ENCODE assay signal across 2 cellular contexts in the genomic region with DNA sequence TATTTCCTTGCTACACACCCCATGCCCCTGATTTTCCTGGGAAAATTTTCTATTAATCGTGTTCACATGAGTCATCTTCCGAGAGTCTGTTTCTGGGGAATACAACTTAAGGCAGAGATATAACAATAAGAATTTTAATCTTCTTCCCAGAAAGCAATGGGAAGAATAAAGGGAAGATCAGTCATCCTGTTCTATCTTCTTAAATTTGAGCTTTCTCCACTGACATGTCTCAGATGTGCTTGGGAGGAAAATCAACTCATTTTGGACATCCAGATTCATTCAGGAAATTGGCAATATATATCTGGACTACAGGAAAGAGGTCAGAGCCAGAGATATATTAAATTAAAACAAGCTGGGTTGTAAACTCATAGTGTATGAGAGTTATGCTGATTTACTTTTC.
A peak's percentile ranks its signal among the peaks of the same experiment; 100 is the strongest.
TF ChIP-seq lines count a peak whose summit lies in the region.

No MANE protein-coding gene starts in this region.

TF ChIP-seq in SK-N-SH treated with all-trans-retinoic acid at 6 μM for 48 hours, 23 proteins besides CTCF, POLR2A, EP300 and RAD21 (continued from another document):
- TF ChIP-seq TSHZ2 (CRISPR knock-in tag; IDR thresholded peaks at IDR 0.05) (no peak), OSR1 (CRISPR knock-in tag; IDR thresholded peaks at IDR 0.05) (no peak), ZFP30 (CRISPR knock-in tag; IDR thresholded peaks at IDR 0.05) (no peak), ZNF70 (CRISPR knock-in tag; IDR thresholded peaks at IDR 0.05) (no peak), ZC3H10 (CRISPR knock-in tag; IDR thresholded peaks at IDR 0.05) (peak; percentile 96), ARNTL (CRISPR knock-in tag; IDR thresholded peaks at IDR 0.05; ENCODE audit: borderline replicate concordance, low read depth) (no peak), ZFP3 (CRISPR knock-in tag; IDR thresholded peaks at IDR 0.05) (no peak), PPARA (CRISPR knock-in tag; IDR thresholded peaks at IDR 0.05; ENCODE audit: borderline replicate concordance) (no peak), ISL1 (CRISPR knock-in tag; IDR thresholded peaks at IDR 0.05) (peak; percentile 80), POU6F1 (CRISPR knock-in tag; IDR thresholded peaks at IDR 0.05; ENCODE audit: borderline replicate concordance, low read depth) (no peak), ESRRG (CRISPR knock-in tag; IDR thresholded peaks at IDR 0.05) (no peak), TCF4 (CRISPR knock-in tag; IDR thresholded peaks at IDR 0.05; ENCODE audit: borderline replicate concordance) (no peak), PATZ1 (CRISPR knock-in tag; IDR thresholded peaks at IDR 0.05; ENCODE audit: borderline replicate concordance) (0 out of 2 replicates have a peak, but pooled peaks have one; percentile 35), BACH2 (CRISPR knock-in tag; IDR thresholded peaks at IDR 0.05; ENCODE audit: borderline replicate concordance) (no peak)
- TF ChIP-seq, protein P1, sequence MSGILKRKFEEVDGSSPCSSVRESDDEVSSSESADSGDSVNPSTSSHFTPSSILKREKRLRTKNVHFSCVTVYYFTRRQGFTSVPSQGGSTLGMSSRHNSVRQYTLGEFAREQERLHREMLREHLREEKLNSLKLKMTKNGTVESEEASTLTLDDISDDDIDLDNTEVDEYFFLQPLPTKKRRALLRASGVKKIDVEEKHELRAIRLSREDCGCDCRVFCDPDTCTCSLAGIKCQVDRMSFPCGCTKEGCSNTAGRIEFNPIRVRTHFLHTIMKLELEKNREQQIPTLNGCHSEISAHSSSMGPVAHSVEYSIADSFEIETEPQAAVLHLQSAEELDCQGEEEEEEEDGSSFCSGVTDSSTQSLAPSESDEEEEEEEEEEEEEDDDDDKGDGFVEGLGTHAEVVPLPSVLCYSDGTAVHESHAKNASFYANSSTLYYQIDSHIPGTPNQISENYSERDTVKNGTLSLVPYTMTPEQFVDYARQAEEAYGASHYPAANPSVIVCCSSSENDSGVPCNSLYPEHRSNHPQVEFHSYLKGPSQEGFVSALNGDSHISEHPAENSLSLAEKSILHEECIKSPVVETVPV (CRISPR knock-in tag; IDR thresholded peaks at IDR 0.05), result no peak; the same call in 1 of the 2 replicates

TF ChIP-seq in GM23338, 12 proteins besides CTCF, POLR2A, EP300 and RAD21 (continued from another document):
- TF ChIP-seq, protein P2, sequence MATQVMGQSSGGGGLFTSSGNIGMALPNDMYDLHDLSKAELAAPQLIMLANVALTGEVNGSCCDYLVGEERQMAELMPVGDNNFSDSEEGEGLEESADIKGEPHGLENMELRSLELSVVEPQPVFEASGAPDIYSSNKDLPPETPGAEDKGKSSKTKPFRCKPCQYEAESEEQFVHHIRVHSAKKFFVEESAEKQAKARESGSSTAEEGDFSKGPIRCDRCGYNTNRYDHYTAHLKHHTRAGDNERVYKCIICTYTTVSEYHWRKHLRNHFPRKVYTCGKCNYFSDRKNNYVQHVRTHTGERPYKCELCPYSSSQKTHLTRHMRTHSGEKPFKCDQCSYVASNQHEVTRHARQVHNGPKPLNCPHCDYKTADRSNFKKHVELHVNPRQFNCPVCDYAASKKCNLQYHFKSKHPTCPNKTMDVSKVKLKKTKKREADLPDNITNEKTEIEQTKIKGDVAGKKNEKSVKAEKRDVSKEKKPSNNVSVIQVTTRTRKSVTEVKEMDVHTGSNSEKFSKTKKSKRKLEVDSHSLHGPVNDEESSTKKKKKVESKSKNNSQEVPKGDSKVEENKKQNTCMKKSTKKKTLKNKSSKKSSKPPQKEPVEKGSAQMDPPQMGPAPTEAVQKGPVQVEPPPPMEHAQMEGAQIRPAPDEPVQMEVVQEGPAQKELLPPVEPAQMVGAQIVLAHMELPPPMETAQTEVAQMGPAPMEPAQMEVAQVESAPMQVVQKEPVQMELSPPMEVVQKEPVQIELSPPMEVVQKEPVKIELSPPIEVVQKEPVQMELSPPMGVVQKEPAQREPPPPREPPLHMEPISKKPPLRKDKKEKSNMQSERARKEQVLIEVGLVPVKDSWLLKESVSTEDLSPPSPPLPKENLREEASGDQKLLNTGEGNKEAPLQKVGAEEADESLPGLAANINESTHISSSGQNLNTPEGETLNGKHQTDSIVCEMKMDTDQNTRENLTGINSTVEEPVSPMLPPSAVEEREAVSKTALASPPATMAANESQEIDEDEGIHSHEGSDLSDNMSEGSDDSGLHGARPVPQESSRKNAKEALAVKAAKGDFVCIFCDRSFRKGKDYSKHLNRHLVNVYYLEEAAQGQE (IDR thresholded peaks at IDR 0.05; ENCODE audit: unreplicated experiment), result no peak
- TF ChIP-seq NANOG (IDR thresholded peaks at IDR 0.05; ENCODE audit: borderline replicate concordance) (no peak), ZNF462 (CRISPR knock-in tag; IDR thresholded peaks at IDR 0.05) (no peak), EZH2 (IDR thresholded peaks at IDR 0.05; ENCODE audit: low read depth, unreplicated experiment) (no peak), EZH2phosphoT487 (IDR thresholded peaks at IDR 0.05; ENCODE audit: unreplicated experiment) (no peak)
TF ChIP-seq in GM23338: peak in this region for 0.
